Comparison of ENCODE assay signal across 22 cellular contexts in genomic region chr22:42604403-42604802, GRCh38. TPM values are rescaled to one million over a fixed set of nuclear protein-coding genes. Genes with fewer than 3 reads are reported as not detected.
DNase-seq lines count a peak whose midpoint lies in the region; ATAC-seq and TF ChIP-seq lines count a peak whose summit lies in the region.
"Had no signal": no experiment of that assay in that cellular context is flagged by ENCODE, and none has a peak within 500 bp of the region (broad histone marks: within the 10 kb centered on the region; RNA-seq: fewer than 3 reads in every experiment).

No MANE protein-coding gene starts in this region.

- DNase-seq in kidney glomerular epithelial cell (lab: John Stamatoyannopoulos, UW) (peak; percentile 76), renal cortical epithelial cell (ENCODE audit: low read depth) (peak; percentile 62), DMS53 (lab: John Stamatoyannopoulos, UW) (no peak), T-cell (no peak), CD1c-positive myeloid dendritic cell (ENCODE audit: extremely low spot score) (no peak)
- DNase-seq in central memory CD4-positive, alpha-beta T cell = no peak
- DNase-seq: activated CD4-positive, alpha-beta memory T cell treated with anti-CD3 and anti-CD28 coated beads for 36 hours; colonic mucosa; KG1; NCI-H1105; NCI-H748 treated with DMSO at 0.1 percent for 48 hours; ovary; PC-9; small intestine; SW 1271 had no signal

- H3K4me1 Mint-ChIP-seq in brain (peaks cover 45% of the 10 kb centered on the region), T-cell (peaks cover 44 to 57% (median 48%) of the 10 kb centered on the region in 3 donors)

- H3K27me3 Mint-ChIP-seq in brain (no peaks in the 10 kb centered on the region), T-cell (no peaks in the 10 kb centered on the region)
- H3K27me3 Mint-ChIP-seq: activated CD4-positive, alpha-beta memory T cell treated with anti-CD3 and anti-CD28 coated beads for 36 hours had no signal

- H3K27ac ChIP-seq in HEK293 (ENCODE audit: extremely low read depth, low read depth, low read length) = no peak overlapping the region
- H3K27ac ChIP-seq: C4-2B, colonic mucosa, gastroesophageal sphincter, ovary, PC-9 had no signal

- POLR2A ChIA-PET in HEK293 (lab: Yijun Ruan, JAX) (no interaction called here), T-cell (lab: Charles Lee) (interaction anchor here in 1 of 2 donors (0.9 kb wide), 1 partner anchor 20 kb away, joined by 3 read pairs; no protein-coding TSS in a partner anchor)

- TF ChIP-seq CTCF in HEK293 (tag by site-specific recombination; IDR thresholded peaks at IDR 0.05) = no peak
- no peak for TF ChIP-seq CTCF in brain (conservative IDR thresholded peaks at IDR 0.05)

- H3K27ac Mint-ChIP-seq in brain (peak overlapping the region in 3 of 5 experiments; percentile 38 to 64 (median 54)), T-cell (no peak overlapping the region)
- H3K27ac Mint-ChIP-seq: activated CD4-positive, alpha-beta memory T cell treated with anti-CD3 and anti-CD28 coated beads for 36 hours; activated T-helper 1 cell treated with anti-CD3 and anti-CD28 coated beads, Interleukin-12 subunit alpha, Interleukin-12 subunit beta, Interleukin-2, Interleukin-4 antibody, amounts not matched to agents 30 ng/mL and 10 ng/mL and 1 ng/mL, durations not matched to agents 14 hours and 24 hours and 36 hours had no signal

- H3K9me3 Mint-ChIP-seq in brain (peaks cover 0 to 3% (median 2%) of the 10 kb centered on the region in 5 experiments), T-cell (no peaks in the 10 kb centered on the region)
- H3K9me3 Mint-ChIP-seq: activated CD4-positive, alpha-beta memory T cell treated with anti-CD3 and anti-CD28 coated beads for 36 hours; activated T-helper 1 cell treated with anti-CD3 and anti-CD28 coated beads, Interleukin-12 subunit alpha, Interleukin-12 subunit beta, Interleukin-2, Interleukin-4 antibody, amounts not matched to agents 30 ng/mL and 10 ng/mL and 1 ng/mL, durations not matched to agents 14 hours and 24 hours and 36 hours had no signal

- H3K4me3 Mint-ChIP-seq in brain (no peak overlapping the region), T-cell (no peak overlapping the region)
- H3K4me3 Mint-ChIP-seq: activated CD4-positive, alpha-beta memory T cell treated with anti-CD3 and anti-CD28 coated beads for 36 hours; activated T-helper 1 cell treated with anti-CD3 and anti-CD28 coated beads, Interleukin-12 subunit alpha, Interleukin-12 subunit beta, Interleukin-2, Interleukin-4 antibody, amounts not matched to agents 30 ng/mL and 10 ng/mL and 1 ng/mL, durations not matched to agents 14 hours and 24 hours and 36 hours had no signal

- H3K4me1 ChIP-seq in HEK293 (ENCODE audit: control insufficient read depth, insufficient read depth, low read length) = 0 out of 2 replicates have a peak, but pooled peaks cover 3% of the 10 kb centered on the region
- H3K4me1 ChIP-seq: colonic mucosa had no signal

- ATAC-seq in T-cell (replicated peaks in 1 of 4) = no peak
- ATAC-seq: gastroesophageal sphincter had no signal

- H3K9me3 ChIP-seq in HEK293 (ENCODE audit: control insufficient read depth, insufficient read depth, low read depth, low read length) = no peaks in the 10 kb centered on the region
- H3K9me3 ChIP-seq: colonic mucosa, gastroesophageal sphincter, ovary, tibial nerve had no signal

- H3K4me3 ChIP-seq in HEK293 (ENCODE audit: low read depth, low read length) = no peak overlapping the region
- H3K4me3 ChIP-seq: colonic mucosa, gastroesophageal sphincter, ovary, PC-9, tibial nerve had no signal

- H3K36me3 Mint-ChIP-seq in brain = peaks cover 89% of the 10 kb centered on the region
- H3K36me3 Mint-ChIP-seq in T-cell = peaks cover 29% of the 10 kb centered on the region

- H3K36me3 ChIP-seq in HEK293 (ENCODE audit: control insufficient read depth in 2 of 2, insufficient read depth in 1 of 2, low read length in 2 of 2) = peaks cover 35 to 79% of the 10 kb centered on the region in 2 experiments
- H3K36me3 ChIP-seq: ovary had no signal

- CTCF ChIA-PET in HEK293 (lab: Yijun Ruan, JAX) = interaction anchor here (0.7 kb wide), 1 partner anchor 627 kb away, joined by 3 read pairs; no protein-coding TSS in a partner anchor
- CTCF ChIA-PET in T-cell (lab: Charles Lee) = no interaction called here

TF ChIP-seq in HEK293, 187 proteins besides CTCF, POLR2A, EP300 and RAD21:
- no peak for TF ChIP-seq ZNF561 (tag by site-specific recombination; IDR thresholded peaks at IDR 0.05; ENCODE audit: borderline replicate concordance)
- TF ChIP-seq ZIC2 (tag by site-specific recombination; IDR thresholded peaks at IDR 0.05) = peak; percentile 14; the same call in 1 of the 2 replicates
- no peak for TF ChIP-seq ZSCAN5A (tag by site-specific recombination; IDR thresholded peaks at IDR 0.05)
- peak; percentile 87 for TF ChIP-seq GLIS1 (tag by site-specific recombination; IDR thresholded peaks at IDR 0.05)

RNA-seq across cellular contexts. Expression of gene POLDIP3, which starts 10.3 kb away (rescaled TPM):
- polyA plus RNA-seq in brain (ENCODE audit: insufficient read depth, low read depth, low replicate concordance) = 114 TPM
- total RNA-seq in renal cortical epithelial cell = 20.7 and 45.9 TPM in 2 replicates
- 10 to 100 TPM; 66.5 to 83.8 (median 81.0) TPM for total RNA-seq in T-cell

RNA-seq across cellular contexts. Expression of gene ATP5MGL, which starts 36.0 kb away (rescaled TPM):
- polyA plus RNA-seq in brain (ENCODE audit: insufficient read depth, low read depth, low replicate concordance) = not detected
- total RNA-seq in renal cortical epithelial cell (0.45 TPM in 1 of 2 replicates, not detected in the other), T-cell (1 to 10 TPM in 4 of 5 donors, under 1 TPM in 1; 0.79 to 5.0 (median 1.8) TPM)
- total RNA-seq: Daoy had no signal
- polyA plus RNA-seq: ovary had no signal

RNA-seq across cellular contexts. Expression of gene CYB5R3, which starts 44.8 kb away (rescaled TPM):
- polyA plus RNA-seq in brain (ENCODE audit: insufficient read depth, low read depth, low replicate concordance) = 278 TPM
- total RNA-seq in renal cortical epithelial cell (21.9 and 86.9 TPM in 2 replicates), T-cell (10 to 100 TPM; 40.8 to 58.6 (median 51.0) TPM)

RNA-seq across cellular contexts. Expression of gene SERHL2, which starts 50.6 kb away (rescaled TPM):
- 2.0 TPM for polyA plus RNA-seq in brain (ENCODE audit: insufficient read depth, low read depth, low replicate concordance)
- 1.2 and 1.6 TPM in 2 replicates for total RNA-seq in renal cortical epithelial cell
- total RNA-seq in T-cell = 1 to 10 TPM in 3 of 5 donors, under 1 TPM in 2; 0.70 to 1.6 (median 1.0) TPM

Comparison
In these comparisons a context has a peak if more than half of its experiments do, and no peak if none do; other contexts are left out.
1. H3K27ac Mint-ChIP-seq: peak in brain (3 of 5); none in T-cell (0 of 2).
2. DNase-seq: peak in kidney glomerular epithelial cell (single experiment) and renal cortical epithelial cell (single experiment); none in DMS53 (single experiment), T-cell (0 of 34), CD1c-positive myeloid dendritic cell (single experiment) and central memory CD4-positive, alpha-beta T cell (single experiment).